21 cellular contexts compared by ENCODE assay signal in the genomic region with DNA sequence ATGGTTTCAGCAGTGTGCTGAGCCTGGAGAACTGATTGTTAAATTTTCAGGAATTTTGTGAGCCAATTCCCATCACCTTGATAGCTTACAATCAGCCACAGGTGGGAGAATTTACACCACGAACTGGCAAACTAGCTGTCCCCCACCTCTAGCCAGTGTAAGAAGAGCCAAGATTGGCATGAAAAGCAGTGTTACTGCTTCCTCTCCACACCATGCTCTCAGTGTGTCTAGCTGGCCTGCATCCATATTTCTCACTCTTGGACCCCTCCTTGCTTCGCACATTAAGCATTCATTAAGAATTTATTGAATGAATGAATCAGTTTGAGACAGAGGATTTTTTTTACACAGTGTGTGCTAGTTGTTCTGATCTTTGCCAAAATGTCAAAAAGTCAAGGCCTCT. TPM values are rescaled to one million over a fixed set of nuclear protein-coding genes. Genes with fewer than 3 reads are reported as not detected.
A peak's percentile ranks its signal among the peaks of the same experiment; 100 is the strongest.
DNase-seq lines count a peak whose midpoint lies in the region; ATAC-seq, FAIRE-seq and TF ChIP-seq lines count a peak whose summit lies in the region.
"Had no signal": no experiment of that assay in that cellular context is flagged by ENCODE, and none has a peak within 500 bp of the region (broad histone marks: within the 10 kb centered on the region; RNA-seq: fewer than 3 reads in every experiment).

No MANE protein-coding gene starts in this region.

- H3K14ac ChIP-seq in neuronal stem cell (ENCODE audit: low read length) = no peak overlapping the region

- H3K4me3 Mint-ChIP-seq in Caco-2 (ENCODE audit: unreplicated experiment) = no peak overlapping the region
- H3K4me3 Mint-ChIP-seq: B cell; CD4-positive, CD25-positive, alpha-beta regulatory T cell; CD8-positive, alpha-beta T cell; HFFc6 had no signal

- no peaks in the 10 kb centered on the region for H3K79me2 ChIP-seq in keratinocyte (ENCODE audit: control insufficient read depth, insufficient read depth, low read length)

- no peak overlapping the region for H3K23ac ChIP-seq in neuronal stem cell (ENCODE audit: low read depth, low read length, poor library complexity)

- peak; percentile 75 for FAIRE-seq in keratinocyte (lab: Jason Lieb, UNC)
- FAIRE-seq: A204.1, G401.6, GM12892 had no signal

- H3K36me3 ChIP-seq in Caco-2 (ENCODE audit: control insufficient read depth, insufficient read depth, low read length) (no peaks in the 10 kb centered on the region), body of pancreas (replicated peaks in 1 of 2; ENCODE audit: insufficient read depth in 1 of 2, low read depth in 2 of 2) (no peaks in the 10 kb centered on the region), keratinocyte (ENCODE audit: control insufficient read depth in 2 of 2, extremely low read depth in 1 of 2, insufficient read depth in 2 of 2, low read length in 2 of 2) (no peaks in the 10 kb centered on the region), neuronal stem cell (replicated peaks in 1 of 2; ENCODE audit: control insufficient read depth in 2 of 2, insufficient read depth in 2 of 2, low read length in 2 of 2) (no peaks in the 10 kb centered on the region), heart left ventricle (no peaks in the 10 kb centered on the region)
- H3K36me3 ChIP-seq: BLaER1, HAP-1 had no signal

- H3K27me3 ChIP-seq in Caco-2 (replicated peaks; ENCODE audit: control insufficient read depth, insufficient read depth, low read length) = no peaks in the 10 kb centered on the region
- no peaks in the 10 kb centered on the region for H3K27me3 ChIP-seq in body of pancreas
- no peaks in the 10 kb centered on the region for H3K27me3 ChIP-seq in keratinocyte (ENCODE audit: control insufficient read depth, extremely low read depth, insufficient read depth, low read length)
- no peaks in the 10 kb centered on the region for H3K27me3 ChIP-seq in neuronal stem cell (ENCODE audit: control insufficient read depth in 3 of 3, insufficient read depth in 3 of 3, low read depth in 1 of 3, low read length in 3 of 3)
- H3K27me3 ChIP-seq in heart left ventricle = no peaks in the 10 kb centered on the region
- H3K27me3 ChIP-seq: BLaER1 had no signal

- H4K20me1 ChIP-seq in keratinocyte (ENCODE audit: control insufficient read depth, extremely low read depth, insufficient read depth, low read length) = no peaks in the 10 kb centered on the region
- H4K20me1 ChIP-seq: BLaER1 had no signal

- intact Hi-C loops in Caco-2 (cut with micrococcal nuclease; ENCODE audit: unreplicated experiment) = no loop called here
- intact Hi-C loops in body of pancreas (cut with DNase I) = no loop called here
- intact Hi-C loops in heart left ventricle (cut with DNase I) = no loop called here

- no peak overlapping the region for H2BK15ac ChIP-seq in neuronal stem cell (ENCODE audit: low read length)

- POLR2A ChIA-PET in Caco-2 (lab: Charles Lee) = no interaction called here

- 12 to 52% methylated on average over 2 of the region's 2 CpGs for WGBS in body of pancreas, 2 donors
- no CpG with 5 or more reads among the region's 2 CpGs for WGBS in neuronal stem cell (ENCODE audit: extremely low coverage in 2 of 2, insufficient read length in 2 of 2, insufficient replicate concordance in 1 of 2), 2 donors
- 35 to 69% (median 45%) methylated on average over 2 of the region's 2 CpGs for WGBS in heart left ventricle, 4 donors

- H2AK5ac ChIP-seq in neuronal stem cell (ENCODE audit: low read depth, low read length) = no peak overlapping the region

- H3K4me2 ChIP-seq in keratinocyte (ENCODE audit: control insufficient read depth, extremely low read depth, insufficient read depth, low read depth, low read length) (no peak overlapping the region), neuronal stem cell (ENCODE audit: insufficient read depth, low read length, poor library complexity, severe bottlenecking) (no peak overlapping the region)
- H3K4me2 ChIP-seq: BLaER1 had no signal

- no TSS peak for BruUV-seq in Caco-2 (replicated peaks; lab: Mats Ljungman, UMichigan)

- H2BK5ac ChIP-seq in neuronal stem cell (ENCODE audit: low read length) = no peak overlapping the region

- H2BK120ac ChIP-seq in neuronal stem cell (ENCODE audit: low read depth, low read length) = no peak overlapping the region

- H3K4me1 ChIP-seq in Caco-2 = no peaks in the 10 kb centered on the region
- peaks cover 56% of the 10 kb centered on the region for H3K4me1 ChIP-seq in body of pancreas
- peaks cover 45% of the 10 kb centered on the region for H3K4me1 ChIP-seq in keratinocyte (ENCODE audit: control insufficient read depth, extremely low read depth, insufficient read depth, low read length)
- peaks cover 0 to 10% of the 10 kb centered on the region in 2 donors for H3K4me1 ChIP-seq in neuronal stem cell (ENCODE audit: control insufficient read depth in 2 of 2, insufficient read depth in 1 of 2, low read depth in 1 of 2, low read length in 2 of 2)
- H3K4me1 ChIP-seq in heart left ventricle = peaks cover 0 to 15% (median 0%) of the 10 kb centered on the region in 12 donors
- H3K4me1 ChIP-seq: HAP-1 had no signal

- TF ChIP-seq POLR2A in body of pancreas (IDR thresholded peaks at IDR 0.05) = no peak
- TF ChIP-seq POLR2A in heart left ventricle (IDR thresholded peaks at IDR 0.05) = no peak

- TF ChIP-seq CTCF in Caco-2 (IDR thresholded peaks at IDR 0.05; ENCODE audit: insufficient read depth in 1 of 2, low read depth in 1 of 2, low read length in 1 of 2, severe bottlenecking in 1 of 2, unreplicated experiment in 1 of 2) (no peak), body of pancreas (IDR thresholded peaks at IDR 0.05) (no peak), keratinocyte (optimal IDR thresholded peaks at IDR 0.05 in 1 of 3, IDR thresholded peaks at IDR 0.05 in 1 of 3, conservative IDR thresholded peaks at IDR 0.05 in 1 of 3; ENCODE audit: extremely low read depth in 1 of 3, insufficient read depth in 2 of 3, low read length in 3 of 3) (no peak), heart left ventricle (IDR thresholded peaks at IDR 0.05) (no peak)

- peak overlapping the region; percentile 45 to 73 (median 72) for H3K27ac ChIP-seq in body of pancreas
- no peak overlapping the region for H3K27ac ChIP-seq in keratinocyte (ENCODE audit: control insufficient read depth, insufficient read depth, low read length)
- no peak overlapping the region for H3K27ac ChIP-seq in neuronal stem cell (replicated peaks; ENCODE audit: low read length)
- H3K27ac ChIP-seq in heart left ventricle = no peak overlapping the region
- H3K27ac ChIP-seq: 22Rv1, BLaER1, C4-2B, GM23248 had no signal

- H3K9ac ChIP-seq in keratinocyte (ENCODE audit: control insufficient read depth, extremely low read depth, insufficient read depth, low read length) (no peak overlapping the region), neuronal stem cell (ENCODE audit: low read depth, low read length, poor library complexity) (no peak overlapping the region)
- H3K9ac ChIP-seq: BLaER1, GM23248 had no signal

- no peak overlapping the region for H3K4ac ChIP-seq in neuronal stem cell (ENCODE audit: low read length)

- H3K4me3 ChIP-seq in Caco-2 (ENCODE audit: low read depth, low read length) = no peak overlapping the region
- no peak overlapping the region for H3K4me3 ChIP-seq in body of pancreas
- no peak overlapping the region for H3K4me3 ChIP-seq in keratinocyte (ENCODE audit: control insufficient read depth in 2 of 3, extremely low read depth in 1 of 3, insufficient read depth in 2 of 3, low read depth in 1 of 3, low read length in 3 of 3)
- H3K4me3 ChIP-seq in neuronal stem cell (ENCODE audit: low read length in 2 of 2) = no peak overlapping the region
- no peak overlapping the region for H3K4me3 ChIP-seq in heart left ventricle
- H3K4me3 ChIP-seq: BLaER1, GM23248, HAP-1 had no signal

- H3K18ac ChIP-seq in neuronal stem cell (ENCODE audit: low read length) = no peak overlapping the region

- H4K8ac ChIP-seq in neuronal stem cell (ENCODE audit: low read depth, low read length) = no peak overlapping the region

- H3K27me3 Mint-ChIP-seq in Caco-2 (ENCODE audit: insufficient read depth, unreplicated experiment) = peaks cover 2% of the 10 kb centered on the region

- no peak for DNase-seq in Caco-2
- DNase-seq in body of pancreas = peak; percentile 26 to 60 (median 56)
- DNase-seq in keratinocyte (ENCODE audit: low read depth, low spot score) = no peak
- no peak for DNase-seq in neuronal stem cell (ENCODE audit: low spot score)
- no peak for DNase-seq in cortex of kidney (lab: John Stamatoyannopoulos, UW)
- DNase-seq in left lobe of liver (ENCODE audit: low spot score) = no peak
- no peak for DNase-seq in heart left ventricle
- no peak for DNase-seq in ecto neural progenitor cell (ENCODE audit: low spot score)
- DNase-seq: CD4-positive, CD25-positive, alpha-beta regulatory T cell; CD8-positive, alpha-beta T cell; DND-41; GM23248; HFFc6 had no signal

- CTCF ChIA-PET in Caco-2 (lab: Charles Lee) = no interaction called here

- peak overlapping the region; percentile 18 for H3K27ac Mint-ChIP-seq in Caco-2 (ENCODE audit: unreplicated experiment)
- H3K27ac Mint-ChIP-seq: B cell; CD4-positive, CD25-positive, alpha-beta regulatory T cell; CD8-positive, alpha-beta T cell; HFFc6 had no signal

- H3K4me1 Mint-ChIP-seq in Caco-2 (ENCODE audit: low read depth, unreplicated experiment) = peaks cover 9% of the 10 kb centered on the region

- ATAC-seq in body of pancreas (peak; percentile 60), left lobe of liver (no peak), heart left ventricle (no peak)
- ATAC-seq: CD8-positive, alpha-beta T cell had no signal

- H3K9me3 Mint-ChIP-seq in Caco-2 (ENCODE audit: unreplicated experiment) = no peaks in the 10 kb centered on the region
- H3K9me3 Mint-ChIP-seq: CD8-positive, alpha-beta T cell; HFFc6 had no signal

- H2AFZ ChIP-seq in keratinocyte (ENCODE audit: control insufficient read depth, low read length) (peak overlapping the region; percentile 36), neuronal stem cell (ENCODE audit: low read length) (peak overlapping the region; percentile 20)
- H2AFZ ChIP-seq: GM23248 had no signal

- dilution Hi-C loops in keratinocyte (cut with MboI; ENCODE audit: extremely low pct_ligation_motif_present, low sequenced_read_pairs) = no loop called here

- no peak overlapping the region for H4K91ac ChIP-seq in neuronal stem cell (ENCODE audit: low read depth, low read length, poor library complexity)

- H3K9me3 ChIP-seq in Caco-2 (no peaks in the 10 kb centered on the region), body of pancreas (no peaks in the 10 kb centered on the region), keratinocyte (ENCODE audit: control insufficient read depth, low read depth, low read length) (no peaks in the 10 kb centered on the region), neuronal stem cell (replicated peaks in 1 of 2; ENCODE audit: control insufficient read depth in 2 of 2, insufficient read depth in 1 of 2, low read depth in 1 of 2, low read length in 2 of 2) (no peaks in the 10 kb centered on the region), heart left ventricle (no peaks in the 10 kb centered on the region)
- H3K9me3 ChIP-seq: BLaER1, HAP-1 had no signal

- H3K79me1 ChIP-seq in neuronal stem cell (ENCODE audit: low read depth, low read length) = no peaks in the 10 kb centered on the region

- no peaks in the 10 kb centered on the region for H3K36me3 Mint-ChIP-seq in Caco-2 (ENCODE audit: insufficient read depth, unreplicated experiment)
- H3K36me3 Mint-ChIP-seq: CD4-positive, CD25-positive, alpha-beta regulatory T cell; CD8-positive, alpha-beta T cell had no signal

- H3K9me1 ChIP-seq in keratinocyte (ENCODE audit: control insufficient read depth, extremely low read depth, insufficient read depth, low read length) = no peaks in the 10 kb centered on the region

- H2BK12ac ChIP-seq in neuronal stem cell (ENCODE audit: low read length) = no peak overlapping the region

RNA-seq across cellular contexts. Expression of gene MAN2A1, which starts 36.7 kb away (rescaled TPM):
- total RNA-seq in Caco-2 (2022) = 57.3 and 57.7 TPM in 2 replicates
- total RNA-seq in body of pancreas = 10 to 100 TPM; 43.8 to 61.7 TPM
- 38.3 to 63.8 TPM (median 50.5 TPM) in 3 replicates for polyA plus RNA-seq in keratinocyte
- 106 TPM for polyA plus RNA-seq in keratinocyte (2011; ENCODE audit: low read depth)
- 13.3 and 23.9 TPM in 2 replicates for polyA plus RNA-seq in keratinocyte (2011; cell fraction: cytosol; rRNA removed)
- 61.7 and 89.6 TPM in 2 replicates for polyA plus RNA-seq in keratinocyte (2011; cell fraction: nucleus; rRNA removed)
- polyA plus RNA-seq in keratinocyte (2012; ENCODE audit: low replicate concordance) = 24.8 and 45.4 TPM in 2 replicates
- 20.5 to 113 TPM (median 95.0 TPM) in 3 replicates for polyA minus RNA-seq in keratinocyte
- 60.2 TPM for polyA minus RNA-seq in keratinocyte (2011; cell fraction: cytosol; rRNA and poly(A)+ RNA removed)
- 186 and 287 TPM in 2 replicates for polyA minus RNA-seq in keratinocyte (2011; cell fraction: nucleus; rRNA and poly(A)+ RNA removed)
- polyA plus RNA-seq in neuronal stem cell (2013, experiment 1 of 2) = 48.4 TPM
- 49.4 TPM for polyA plus RNA-seq in neuronal stem cell (2013, experiment 2 of 2)
- 59.9 TPM for total RNA-seq in left lobe of liver
- total RNA-seq in heart left ventricle = 10 to 100 TPM in 2 of 9 donors, 1 to 10 TPM in 7; 5.9 to 22.9 (median 8.5) TPM
- polyA plus RNA-seq in heart left ventricle = 1 to 10 TPM; 2.0 to 5.1 TPM

Comparison
In these comparisons a context has a peak if more than half of its experiments do, and no peak if none do; other contexts are left out.
1. DNase-seq: peak in body of pancreas (4 of 4); none in Caco-2 (0 of 2), keratinocyte (single experiment), neuronal stem cell (single experiment), cortex of kidney (single experiment), left lobe of liver (single experiment), heart left ventricle (0 of 5) and ecto neural progenitor cell (single experiment).
2. H3K27ac ChIP-seq: peak in body of pancreas (4 of 4); none in keratinocyte (single experiment), neuronal stem cell (single experiment) and heart left ventricle (0 of 12).